ENCODE assay signal across 8 cellular contexts in genomic region chr17:81666092-81666341, GRCh38. TPM values are rescaled to one million over a fixed set of nuclear protein-coding genes. Genes with fewer than 3 reads are reported as not detected.
DNase-seq lines count a peak whose midpoint lies in the region; ATAC-seq and TF ChIP-seq lines count a peak whose summit lies in the region.

No MANE protein-coding gene starts in this region.

- no peaks in the 10 kb centered on the region for H4K20me1 ChIP-seq in OCI-LY3 (ENCODE audit: insufficient read depth, low read length)

- H3K4me3 ChIP-seq in OCI-LY3 (ENCODE audit: low read length): peak overlapping the region; percentile 96
- H3K4me3 ChIP-seq in mucosa of descending colon: peak overlapping the region; percentile 96

- peak overlapping the region; percentile 94 for H3K9ac ChIP-seq in OCI-LY3 (ENCODE audit: low read length)

- H3K4me1 Mint-ChIP-seq in dendritic cell treated with granulocyte-macrophage colony-stimulating factor and Interleukin-4, amounts not matched to agents 40 ng/mL and 50 ng/mL, for 4 days (ENCODE audit: low read depth): peaks cover 39% of the 10 kb centered on the region

- ATAC-seq in GM19463 (IDR thresholded peaks at IDR 0.05; ENCODE audit: unreplicated experiment) (peak; percentile 6), mucosa of descending colon (peak; percentile 43), HG03196 (IDR thresholded peaks at IDR 0.05; ENCODE audit: unreplicated experiment) (no peak)

- no peaks in the 10 kb centered on the region for H3K27me3 ChIP-seq in OCI-LY3 (ENCODE audit: low read depth, low read length)

- H3K27me3 Mint-ChIP-seq in dendritic cell treated with granulocyte-macrophage colony-stimulating factor and Interleukin-4, amounts not matched to agents 40 ng/mL and 50 ng/mL, for 4 days: no peaks in the 10 kb centered on the region

- H3K4me2 ChIP-seq in OCI-LY3 (ENCODE audit: low read length): peak overlapping the region; percentile 93

- DNase-seq in ACHN (peak; percentile 34), mucosa of descending colon (peak in 1 of 3 donors; percentile 26), C1 segment of cervical spinal cord (lab: John Stamatoyannopoulos, UW) (no peak), NCI-H1436 treated with DMSO at 0.1 percent for 48 hours (lab: John Stamatoyannopoulos, UW) (no peak)

- H3K27ac ChIP-seq in OCI-LY3 (ENCODE audit: low read length): peak overlapping the region; percentile 67

- no peak overlapping the region for H2AFZ ChIP-seq in OCI-LY3 (ENCODE audit: low read depth, low read length)

- intact Hi-C loops in dendritic cell treated with granulocyte-macrophage colony-stimulating factor and Interleukin-4, amounts not matched to agents 40 ng/mL and 50 ng/mL, for 4 days (cut with micrococcal nuclease): loop anchor here (1.0 kb wide), 1 partner anchor 29 kb away; the partner anchor contains the start of genes NPLOC4 and TSPAN10
- intact Hi-C loops in mucosa of descending colon (cut with DNase I, micrococcal nuclease): no loop called here

- peak overlapping the region; percentile 89 for H3K27ac Mint-ChIP-seq in dendritic cell treated with granulocyte-macrophage colony-stimulating factor and Interleukin-4, amounts not matched to agents 40 ng/mL and 50 ng/mL, for 4 days

- H3K9me3 Mint-ChIP-seq in dendritic cell treated with granulocyte-macrophage colony-stimulating factor and Interleukin-4, amounts not matched to agents 40 ng/mL and 50 ng/mL, for 4 days: no peaks in the 10 kb centered on the region

- no peaks in the 10 kb centered on the region for H3K9me3 ChIP-seq in OCI-LY3 (ENCODE audit: insufficient read depth, low read length)
- H3K9me3 ChIP-seq in mucosa of descending colon: no peaks in the 10 kb centered on the region

- H3K36me3 Mint-ChIP-seq in dendritic cell treated with granulocyte-macrophage colony-stimulating factor and Interleukin-4, amounts not matched to agents 40 ng/mL and 50 ng/mL, for 4 days (ENCODE audit: low read depth): peaks cover 67% of the 10 kb centered on the region

- H3K36me3 ChIP-seq in OCI-LY3 (replicated peaks; ENCODE audit: low read depth, low read length) (peaks cover 32% of the 10 kb centered on the region), mucosa of descending colon (ENCODE audit: low read depth) (no peaks in the 10 kb centered on the region)

- TF ChIP-seq CTCF in OCI-LY3 (IDR thresholded peaks at IDR 0.05; ENCODE audit: low read depth, low read length) (no peak), mucosa of descending colon (IDR thresholded peaks at IDR 0.05) (no peak)

- H3K4me3 Mint-ChIP-seq in dendritic cell treated with granulocyte-macrophage colony-stimulating factor and Interleukin-4, amounts not matched to agents 40 ng/mL and 50 ng/mL, for 4 days: peak overlapping the region; percentile 89

- peaks cover 42% of the 10 kb centered on the region for H3K79me2 ChIP-seq in OCI-LY3 (ENCODE audit: low read length)

- H3K4me1 ChIP-seq in OCI-LY3 (ENCODE audit: low read length) (peaks cover 22% of the 10 kb centered on the region), mucosa of descending colon (ENCODE audit: low read depth) (peaks cover 17% of the 10 kb centered on the region)

- in situ Hi-C loops in ACHN (cut with HindIII; ENCODE audit: low pct_ligation_motif_present, low pct_unique_long_range_greater_than_20kb, low sequenced_read_pairs): no loop called here

RNA-seq across cellular contexts. Expression of gene OXLD1, which starts 0.4 kb away (rescaled TPM):
- 10 to 100 TPM; 26.3 to 27.5 (median 26.8) TPM for total RNA-seq in mucosa of descending colon

RNA-seq across cellular contexts. Expression of gene CCDC137, which starts 0.5 kb away (rescaled TPM):
- total RNA-seq in mucosa of descending colon: 10 to 100 TPM; 15.5 to 19.6 (median 15.6) TPM

RNA-seq across cellular contexts. Expression of gene PDE6G, which starts 9.7 kb away (rescaled TPM):
- 1 to 10 TPM in 1 of 3 donors, under 1 TPM in 1, not detected in 1; 0.39 to 1.2 TPM for total RNA-seq in mucosa of descending colon

RNA-seq across cellular contexts. Expression of gene ARL16, which starts 17.6 kb away (rescaled TPM):
- total RNA-seq in mucosa of descending colon: 10 to 100 TPM; 14.0 to 27.6 (median 26.1) TPM

RNA-seq across cellular contexts. Expression of gene HGS, which starts 17.8 kb away (rescaled TPM):
- total RNA-seq in mucosa of descending colon: 100 to 1,000 TPM in 2 of 3 donors, 10 to 100 TPM in 1; 91.4 to 126 (median 102) TPM
